3 cellular contexts compared by ENCODE assay signal in genomic region chr10:114723361-114723760, GRCh38.
TF ChIP-seq lines count a peak whose summit lies in the region.

No MANE protein-coding gene starts in this region.

TF ChIP-seq in liver, 16 proteins besides CTCF, POLR2A, EP300 and RAD21:
- TF ChIP-seq RXRA (IDR thresholded peaks at IDR 0.05) = peak; percentile 51 to 69
- TF ChIP-seq ZBTB33 (IDR thresholded peaks at IDR 0.05) = no peak
- no peak for TF ChIP-seq GABPA (IDR thresholded peaks at IDR 0.05 in 1 of 2, conservative IDR thresholded peaks at IDR 0.05 in 1 of 2)
- no peak for TF ChIP-seq EGR1 (IDR thresholded peaks at IDR 0.05; ENCODE audit: low read depth in 2 of 2)
- TF ChIP-seq NR2F2 (IDR thresholded peaks at IDR 0.05) = no peak
- TF ChIP-seq TAF1 (conservative IDR thresholded peaks at IDR 0.05) = no peak
- no peak for TF ChIP-seq MAX (IDR thresholded peaks at IDR 0.05)
- TF ChIP-seq SP1 (IDR thresholded peaks at IDR 0.05) = peak; percentile 37
- peak; percentile 17 for TF ChIP-seq FOXA2 (IDR thresholded peaks at IDR 0.05)
- TF ChIP-seq, protein P1, sequence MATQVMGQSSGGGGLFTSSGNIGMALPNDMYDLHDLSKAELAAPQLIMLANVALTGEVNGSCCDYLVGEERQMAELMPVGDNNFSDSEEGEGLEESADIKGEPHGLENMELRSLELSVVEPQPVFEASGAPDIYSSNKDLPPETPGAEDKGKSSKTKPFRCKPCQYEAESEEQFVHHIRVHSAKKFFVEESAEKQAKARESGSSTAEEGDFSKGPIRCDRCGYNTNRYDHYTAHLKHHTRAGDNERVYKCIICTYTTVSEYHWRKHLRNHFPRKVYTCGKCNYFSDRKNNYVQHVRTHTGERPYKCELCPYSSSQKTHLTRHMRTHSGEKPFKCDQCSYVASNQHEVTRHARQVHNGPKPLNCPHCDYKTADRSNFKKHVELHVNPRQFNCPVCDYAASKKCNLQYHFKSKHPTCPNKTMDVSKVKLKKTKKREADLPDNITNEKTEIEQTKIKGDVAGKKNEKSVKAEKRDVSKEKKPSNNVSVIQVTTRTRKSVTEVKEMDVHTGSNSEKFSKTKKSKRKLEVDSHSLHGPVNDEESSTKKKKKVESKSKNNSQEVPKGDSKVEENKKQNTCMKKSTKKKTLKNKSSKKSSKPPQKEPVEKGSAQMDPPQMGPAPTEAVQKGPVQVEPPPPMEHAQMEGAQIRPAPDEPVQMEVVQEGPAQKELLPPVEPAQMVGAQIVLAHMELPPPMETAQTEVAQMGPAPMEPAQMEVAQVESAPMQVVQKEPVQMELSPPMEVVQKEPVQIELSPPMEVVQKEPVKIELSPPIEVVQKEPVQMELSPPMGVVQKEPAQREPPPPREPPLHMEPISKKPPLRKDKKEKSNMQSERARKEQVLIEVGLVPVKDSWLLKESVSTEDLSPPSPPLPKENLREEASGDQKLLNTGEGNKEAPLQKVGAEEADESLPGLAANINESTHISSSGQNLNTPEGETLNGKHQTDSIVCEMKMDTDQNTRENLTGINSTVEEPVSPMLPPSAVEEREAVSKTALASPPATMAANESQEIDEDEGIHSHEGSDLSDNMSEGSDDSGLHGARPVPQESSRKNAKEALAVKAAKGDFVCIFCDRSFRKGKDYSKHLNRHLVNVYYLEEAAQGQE (IDR thresholded peaks at IDR 0.05) = no peak
- TF ChIP-seq FOXA1 (IDR thresholded peaks at IDR 0.05) = no peak
- TF ChIP-seq YY1 (IDR thresholded peaks at IDR 0.05) = peak; percentile 28
- TF ChIP-seq, protein P2, sequence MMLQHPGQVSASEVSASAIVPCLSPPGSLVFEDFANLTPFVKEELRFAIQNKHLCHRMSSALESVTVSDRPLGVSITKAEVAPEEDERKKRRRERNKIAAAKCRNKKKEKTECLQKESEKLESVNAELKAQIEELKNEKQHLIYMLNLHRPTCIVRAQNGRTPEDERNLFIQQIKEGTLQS (IDR thresholded peaks at IDR 0.05) = no peak
- TF ChIP-seq HNF4G (IDR thresholded peaks at IDR 0.05) = no peak
- peak; percentile 67 to 73 for TF ChIP-seq HNF4A (conservative IDR thresholded peaks at IDR 0.05)
- TF ChIP-seq JUND (IDR thresholded peaks at IDR 0.05) = no peak

TF ChIP-seq in HepG2, 621 proteins besides CTCF, POLR2A, EP300 and RAD21:
- TF ChIP-seq ARHGAP35 (CRISPR knock-in tag; IDR thresholded peaks at IDR 0.05; ENCODE audit: borderline replicate concordance) (no peak), SSRP1 (CRISPR knock-in tag; IDR thresholded peaks at IDR 0.05) (no peak), ZNF367 (CRISPR knock-in tag; IDR thresholded peaks at IDR 0.05; ENCODE audit: borderline replicate concordance) (no peak), TP53 (CRISPR knock-in tag; conservative IDR thresholded peaks at IDR 0.05) (no peak), KDM4B (CRISPR knock-in tag; IDR thresholded peaks at IDR 0.05) (no peak), KIAA2018 (CRISPR knock-in tag; IDR thresholded peaks at IDR 0.05; ENCODE audit: borderline replicate concordance) (no peak), NR1H2 (CRISPR knock-in tag; IDR thresholded peaks at IDR 0.05; ENCODE audit: borderline replicate concordance, low read depth) (no peak), ELF3 (CRISPR knock-in tag; IDR thresholded peaks at IDR 0.05) (no peak), SIX4 (CRISPR knock-in tag; IDR thresholded peaks at IDR 0.05) (no peak)
- TF ChIP-seq, protein P3, sequence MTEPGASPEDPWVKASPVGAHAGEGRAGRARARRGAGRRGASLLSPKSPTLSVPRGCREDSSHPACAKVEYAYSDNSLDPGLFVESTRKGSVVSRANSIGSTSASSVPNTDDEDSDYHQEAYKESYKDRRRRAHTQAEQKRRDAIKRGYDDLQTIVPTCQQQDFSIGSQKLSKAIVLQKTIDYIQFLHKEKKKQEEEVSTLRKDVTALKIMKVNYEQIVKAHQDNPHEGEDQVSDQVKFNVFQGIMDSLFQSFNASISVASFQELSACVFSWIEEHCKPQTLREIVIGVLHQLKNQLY (CRISPR knock-in tag; IDR thresholded peaks at IDR 0.05) = no peak

TF ChIP-seq in H1, 55 proteins besides CTCF, POLR2A, EP300 and RAD21:
- no peak for TF ChIP-seq SIRT6 (IDR thresholded peaks at IDR 0.05; ENCODE audit: low read length)
- TF ChIP-seq USF2 (IDR thresholded peaks at IDR 0.05; ENCODE audit: low read length) = no peak
- no peak for TF ChIP-seq CTBP2 (IDR thresholded peaks at IDR 0.05; ENCODE audit: borderline replicate concordance, insufficient read depth, insufficient read length, low read length)
- no peak for TF ChIP-seq SP2 (IDR thresholded peaks at IDR 0.05; ENCODE audit: low read length)
- no peak for TF ChIP-seq BCL11A (IDR thresholded peaks at IDR 0.05; ENCODE audit: low read depth in 2 of 2, low read length in 2 of 2)
- no peak for TF ChIP-seq ASH2L (IDR thresholded peaks at IDR 0.05; ENCODE audit: low read length)
- no peak for TF ChIP-seq ZNF274 (IDR thresholded peaks at IDR 0.05; ENCODE audit: borderline replicate concordance, extremely low read depth, low read length)
- no peak for TF ChIP-seq PHF8 (conservative IDR thresholded peaks at IDR 0.05; ENCODE audit: low read depth, low read length)
- no peak for TF ChIP-seq KDM5A (IDR thresholded peaks at IDR 0.05; ENCODE audit: low read length)
- TF ChIP-seq E2F6 (IDR thresholded peaks at IDR 0.05) = no peak
- TF ChIP-seq BRCA1 (IDR thresholded peaks at IDR 0.05; ENCODE audit: low read depth, low read length) = no peak
- TF ChIP-seq SRF (IDR thresholded peaks at IDR 0.05; ENCODE audit: low read depth, low read length) = no peak
- TF ChIP-seq, protein P2 (IDR thresholded peaks at IDR 0.05; ENCODE audit: insufficient read depth, low read depth, low read length) = no peak
- no peak for TF ChIP-seq RFX5 (IDR thresholded peaks at IDR 0.05; ENCODE audit: borderline replicate concordance, low read depth, low read length)
- no peak for TF ChIP-seq CEBPB (IDR thresholded peaks at IDR 0.05; ENCODE audit: low read depth, low read length)
- TF ChIP-seq, protein P4, sequence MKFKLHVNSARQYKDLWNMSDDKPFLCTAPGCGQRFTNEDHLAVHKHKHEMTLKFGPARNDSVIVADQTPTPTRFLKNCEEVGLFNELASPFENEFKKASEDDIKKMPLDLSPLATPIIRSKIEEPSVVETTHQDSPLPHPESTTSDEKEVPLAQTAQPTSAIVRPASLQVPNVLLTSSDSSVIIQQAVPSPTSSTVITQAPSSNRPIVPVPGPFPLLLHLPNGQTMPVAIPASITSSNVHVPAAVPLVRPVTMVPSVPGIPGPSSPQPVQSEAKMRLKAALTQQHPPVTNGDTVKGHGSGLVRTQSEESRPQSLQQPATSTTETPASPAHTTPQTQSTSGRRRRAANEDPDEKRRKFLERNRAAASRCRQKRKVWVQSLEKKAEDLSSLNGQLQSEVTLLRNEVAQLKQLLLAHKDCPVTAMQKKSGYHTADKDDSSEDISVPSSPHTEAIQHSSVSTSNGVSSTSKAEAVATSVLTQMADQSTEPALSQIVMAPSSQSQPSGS (IDR thresholded peaks at IDR 0.05; ENCODE audit: low read length) = no peak
- TF ChIP-seq GABPA (IDR thresholded peaks at IDR 0.05; ENCODE audit: borderline replicate concordance, insufficient read depth, low read length) = no peak
- TF ChIP-seq CHD2 (IDR thresholded peaks at IDR 0.05; ENCODE audit: low read length) = no peak
- TF ChIP-seq MAFK (IDR thresholded peaks at IDR 0.05; ENCODE audit: low read depth, low read length) = no peak
- no peak for TF ChIP-seq HDAC6 (IDR thresholded peaks at IDR 0.05; ENCODE audit: low read depth, low read length)
